In the genomic region with DNA sequence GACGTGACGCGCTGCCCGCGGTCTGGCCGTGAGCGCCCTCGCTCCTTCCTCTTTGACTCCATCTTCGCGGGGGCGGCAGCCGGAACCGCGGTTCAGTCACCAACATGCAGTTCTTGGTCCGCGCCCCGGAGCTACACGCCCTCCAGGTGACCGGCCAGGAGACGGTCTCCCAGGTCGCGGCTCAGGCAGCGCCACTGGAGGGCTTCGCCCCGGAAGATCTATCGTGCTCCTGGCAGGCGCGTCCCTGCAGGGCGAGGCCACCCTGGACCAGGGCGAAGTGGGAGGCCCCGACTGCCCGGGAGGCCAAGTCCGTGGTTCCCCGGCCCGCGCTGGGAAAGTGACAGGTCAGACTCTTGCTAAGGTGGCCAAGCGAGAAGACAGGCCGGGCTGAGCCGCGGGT, we compare ENCODE assay signal across 23 cellular contexts. TPM values are rescaled to one million over a fixed set of nuclear protein-coding genes. Genes with fewer than 3 reads are reported as not detected.
DNase-seq lines count a peak whose midpoint lies in the region; ATAC-seq, FAIRE-seq and TF ChIP-seq lines count a peak whose summit lies in the region.
"Had no signal": no experiment of that assay in that cellular context is flagged by ENCODE, and none has a peak within 500 bp of the region (broad histone marks: within the 10 kb centered on the region; RNA-seq: fewer than 3 reads in every experiment).

No MANE protein-coding gene starts in this region.

- TF ChIP-seq RAD21 in HepG2 (CRISPR knock-in tag; IDR thresholded peaks at IDR 0.05) = no peak

- no TSS peak for BruUV-seq in HepG2 (replicated peaks; lab: Mats Ljungman, UMichigan)

- H3K27ac ChIP-seq in right lobe of liver (no peak overlapping the region), HepG2 (ENCODE audit: extremely low read length, insufficient read depth, low read length) (no peak overlapping the region), RWPE1 (peak overlapping the region; percentile 56), kidney (ENCODE audit: low read depth in 2 of 2, low read length in 2 of 2) (no peak overlapping the region)
- H3K27ac ChIP-seq: PC-9, SJCRH30 had no signal

- intact Hi-C loops in right lobe of liver (cut with DNase I) = no loop called here
- intact Hi-C loops in HepG2 (cut with micrococcal nuclease; ENCODE audit: unreplicated experiment) = no loop called here
- intact Hi-C loops in kidney (cut with DNase I) = no loop called here
- intact Hi-C loops in Right ventricle myocardium inferior (cut with DNase I) = no loop called here

- H4K20me1 ChIP-seq in HepG2 (ENCODE audit: insufficient read depth, low read length) = no peaks in the 10 kb centered on the region

- ATAC-seq in right lobe of liver (no peak), HepG2 (no peak), Right ventricle myocardium inferior (no peak), HG02610 (IDR thresholded peaks at IDR 0.05; ENCODE audit: unreplicated experiment) (no peak)

- H3K9ac ChIP-seq in HepG2 (ENCODE audit: insufficient read depth, low read depth, low read length) = no peak overlapping the region
- H3K9ac ChIP-seq in kidney (ENCODE audit: low read length in 2 of 2) = no peak overlapping the region

- POLR2A ChIA-PET in HepG2 (lab: Yijun Ruan, JAX) = no interaction called here
- POLR2A ChIA-PET in RWPE1 (lab: Yijun Ruan, JAX; ENCODE audit: low non-redundant PET) = no interaction called here

- no peak for TF ChIP-seq POLR2A in right lobe of liver (IDR thresholded peaks at IDR 0.05)
- no peak for TF ChIP-seq POLR2A in HepG2 (IDR thresholded peaks at IDR 0.05; ENCODE audit: insufficient read depth in 1 of 2, low read depth in 2 of 2, low read length in 2 of 2)
- no peak for TF ChIP-seq POLR2A in H54 (IDR thresholded peaks at IDR 0.05; ENCODE audit: low read depth, low read length)

- no peak for TF ChIP-seq EP300 in HepG2 (IDR thresholded peaks at IDR 0.05; ENCODE audit: low read depth in 2 of 2, low read length in 2 of 2)
- no peak for TF ChIP-seq EP300 in HepG2 (CRISPR knock-in tag; IDR thresholded peaks at IDR 0.05; ENCODE audit: borderline replicate concordance)

- H3K4me1 ChIP-seq in right lobe of liver (no peaks in the 10 kb centered on the region), HepG2 (ENCODE audit: insufficient read depth, low read length) (no peaks in the 10 kb centered on the region), kidney (ENCODE audit: control insufficient read depth in 1 of 2, insufficient read depth in 1 of 2, low read depth in 1 of 2, low read length in 2 of 2) (no peaks in the 10 kb centered on the region)
- H3K4me1 ChIP-seq: SJCRH30 had no signal

- H3K4me2 ChIP-seq in HepG2 (ENCODE audit: low read depth, low read length) = no peak overlapping the region
- H3K4me2 ChIP-seq: PC-9 had no signal

- no peaks in the 10 kb centered on the region for H3K36me3 ChIP-seq in right lobe of liver
- H3K36me3 ChIP-seq in HepG2 (replicated peaks in 1 of 2; ENCODE audit: control insufficient read depth in 1 of 2, insufficient read depth in 2 of 2, low read length in 2 of 2) = no peaks in the 10 kb centered on the region
- H3K36me3 ChIP-seq in kidney (ENCODE audit: control insufficient read depth in 1 of 2, insufficient read depth in 2 of 2, low read length in 2 of 2) = no peaks in the 10 kb centered on the region
- H3K36me3 ChIP-seq: SJCRH30 had no signal

- H3K9me3 ChIP-seq in right lobe of liver (no peaks in the 10 kb centered on the region), HepG2 (ENCODE audit: low read length) (no peaks in the 10 kb centered on the region), kidney (ENCODE audit: control insufficient read depth in 1 of 2, low read length in 2 of 2) (peaks cover 0 to 2% of the 10 kb centered on the region in 2 donors)
- H3K9me3 ChIP-seq: SJCRH30 had no signal

- DNase-seq in right lobe of liver (peak in 2 of 3 donors; percentile 18 to 51), HepG2 (ENCODE audit: low spot score) (no peak), RWPE1 (ENCODE audit: low spot score) (no peak), kidney (peak; percentile 73), midbrain (lab: John Stamatoyannopoulos, UW) (no peak), Right ventricle myocardium inferior (ENCODE audit: missing footprints) (no peak), H54 (ENCODE audit: insufficient read length, low spot score) (no peak)
- DNase-seq: DMS53, HCEC 1CT, MM.1S, NCI-H1048, NCI-H1436 treated with DMSO at 0.1 percent for 48 hours, NCI-H1930, NCI-H226, NCI-H510A treated with DMSO at 0.1 percent for 48 hours, NCI-H748 treated with DMSO at 0.1 percent for 48 hours, PC-9, RPMI8226, SJCRH30 had no signal

- no peak for TF ChIP-seq CTCF in right lobe of liver (IDR thresholded peaks at IDR 0.05)
- no peak for TF ChIP-seq CTCF in HepG2 (CRISPR knock-in tag; IDR thresholded peaks at IDR 0.05)
- TF ChIP-seq CTCF in RWPE1 (conservative IDR thresholded peaks at IDR 0.05; ENCODE audit: low read depth) = no peak
- no peak for TF ChIP-seq CTCF in kidney (IDR thresholded peaks at IDR 0.05; ENCODE audit: borderline replicate concordance, extremely low read depth, insufficient read depth)

- no peak overlapping the region for H2AFZ ChIP-seq in HepG2 (ENCODE audit: low read length)
- H2AFZ ChIP-seq: PC-9 had no signal

- in situ Hi-C loops in HepG2 (cut with HindIII; ENCODE audit: extremely low pct_ligation_motif_present, low pct_unique_long_range_greater_than_20kb) = no loop called here

- H3K79me2 ChIP-seq in HepG2 (ENCODE audit: insufficient read depth, low read length) = no peaks in the 10 kb centered on the region

- H3K27me3 ChIP-seq in right lobe of liver (no peaks in the 10 kb centered on the region), HepG2 (ENCODE audit: control insufficient read depth in 1 of 2, insufficient read depth in 2 of 2, low read length in 2 of 2) (no peaks in the 10 kb centered on the region; a peak in 1 of 5 replicates)
- H3K27me3 ChIP-seq: SJCRH30 had no signal

- H3K4me3 ChIP-seq in right lobe of liver (no peak overlapping the region), HepG2 (replicated peaks in 1 of 3; ENCODE audit: insufficient read depth in 1 of 3, low read depth in 2 of 3, low read length in 3 of 3) (no peak overlapping the region), kidney (ENCODE audit: low read length in 2 of 2) (no peak overlapping the region)
- H3K4me3 ChIP-seq: PC-9, SJCRH30 had no signal

- WGBS in right lobe of liver (ENCODE audit: insufficient coverage, low coverage, low lambda C conversion rate, missing lambda C conversion rate) = no CpG with 5 or more reads among the region's 40 CpGs
- WGBS in HepG2 (ENCODE audit: low lambda C conversion rate) = 85% methylated on average over 39 of the region's 40 CpGs

- FAIRE-seq in HepG2 (lab: Jason Lieb, UNC) (no peak), kidney (lab: Jason Lieb, UNC) (no peak), H54 (lab: Jason Lieb, UNC) (no peak)

- CTCF ChIA-PET in HepG2 (lab: Yijun Ruan, JAX; ENCODE audit: low intra/inter-chr PET ratio, low total read pairs) (no interaction called here), RWPE1 (lab: Yijun Ruan, JAX) (no interaction called here)

RNA-seq across cellular contexts. Expression of a gene that starts 2.9 kb away (rescaled TPM):
- total RNA-seq in right lobe of liver (not detected), HepG2 (2016; rRNA removed; fragmentation: Illumina TruSeq; extraction: Trizol) (not detected in 2 replicates), kidney (not detected), Right ventricle myocardium inferior (not detected)
- not detected in 2 replicates for total RNA-seq in HepG2 (2016; cell fraction: cytosol; rRNA removed; fragmentation: Illumina TruSeq; extraction: Trizol; ENCODE audit: low read depth)
- total RNA-seq in HepG2 (2016; cell fraction: insoluble cytoplasmic fraction; rRNA removed; fragmentation: Illumina TruSeq; extraction: Trizol) = not detected in 2 replicates
- total RNA-seq in HepG2 (2016; cell fraction: membrane; rRNA removed; fragmentation: Illumina TruSeq; extraction: Trizol) = not detected in 2 replicates
- not detected in 2 replicates for total RNA-seq in HepG2 (2016; cell fraction: nucleus; rRNA removed; fragmentation: Illumina TruSeq; extraction: Trizol)
- polyA plus RNA-seq in HepG2 (2011; rRNA removed) (not detected in 2 replicates), kidney (ENCODE audit: insufficient read depth, low read depth, low replicate concordance) (not detected)
- polyA plus RNA-seq in HepG2 (2011; cell fraction: cytosol; rRNA removed) = not detected in 2 replicates
- not detected in 2 replicates for polyA plus RNA-seq in HepG2 (2011; cell fraction: nucleus; rRNA removed)
- not detected in 2 replicates for polyA plus RNA-seq in HepG2 (2012)
- polyA plus RNA-seq in HepG2 (2016; cell fraction: cytosol; fragmentation: Illumina TruSeq; extraction: Trizol; ENCODE audit: low read depth) = not detected in 2 replicates
- polyA plus RNA-seq in HepG2 (2016; cell fraction: insoluble cytoplasmic fraction; fragmentation: Illumina TruSeq; extraction: Trizol; ENCODE audit: low read depth) = not detected in 2 replicates
- not detected in 2 replicates for polyA plus RNA-seq in HepG2 (2016; cell fraction: membrane; fragmentation: Illumina TruSeq; extraction: Trizol; ENCODE audit: low read depth)
- polyA plus RNA-seq in HepG2 (2016; cell fraction: nucleus; fragmentation: Illumina TruSeq; extraction: Trizol; ENCODE audit: insufficient read depth, low read depth) = not detected in 2 replicates
- 6.2 TPM in 1 of 2 replicates, not detected in the other for polyA minus RNA-seq in HepG2 (2011; rRNA and poly(A)+ RNA removed; ENCODE audit: low replicate concordance)
- polyA minus RNA-seq in HepG2 (2011; cell fraction: cytosol; rRNA and poly(A)+ RNA removed) = not detected in 2 replicates
- 0.39 TPM in 1 of 2 replicates, not detected in the other for polyA minus RNA-seq in HepG2 (2011; cell fraction: nucleus; rRNA and poly(A)+ RNA removed)
- total RNA-seq: LHCN-M2, SJCRH30 had no signal
- polyA plus RNA-seq: CD14-positive monocyte had no signal

RNA-seq across cellular contexts. Expression of a gene that starts 32.8 kb away (rescaled TPM):
- total RNA-seq in right lobe of liver (not detected), HepG2 (2016; rRNA removed; fragmentation: Illumina TruSeq; extraction: Trizol) (not detected in 2 replicates), kidney (not detected), Right ventricle myocardium inferior (not detected)
- not detected in 2 replicates for total RNA-seq in HepG2 (2016; cell fraction: cytosol; rRNA removed; fragmentation: Illumina TruSeq; extraction: Trizol; ENCODE audit: low read depth)
- total RNA-seq in HepG2 (2016; cell fraction: insoluble cytoplasmic fraction; rRNA removed; fragmentation: Illumina TruSeq; extraction: Trizol) = not detected in 2 replicates
- not detected in 2 replicates for total RNA-seq in HepG2 (2016; cell fraction: membrane; rRNA removed; fragmentation: Illumina TruSeq; extraction: Trizol)
- not detected in 2 replicates for total RNA-seq in HepG2 (2016; cell fraction: nucleus; rRNA removed; fragmentation: Illumina TruSeq; extraction: Trizol)
- polyA plus RNA-seq in HepG2 (2011; rRNA removed) (not detected in 2 replicates), kidney (ENCODE audit: insufficient read depth, low read depth, low replicate concordance) (not detected)
- polyA plus RNA-seq in HepG2 (2011; cell fraction: cytosol; rRNA removed) = not detected in 2 replicates
- polyA plus RNA-seq in HepG2 (2011; cell fraction: nucleus; rRNA removed) = not detected in 2 replicates
- polyA plus RNA-seq in HepG2 (2012) = not detected in 2 replicates
- not detected in 2 replicates for polyA plus RNA-seq in HepG2 (2016; cell fraction: cytosol; fragmentation: Illumina TruSeq; extraction: Trizol; ENCODE audit: low read depth)
- polyA plus RNA-seq in HepG2 (2016; cell fraction: insoluble cytoplasmic fraction; fragmentation: Illumina TruSeq; extraction: Trizol; ENCODE audit: low read depth) = not detected in 2 replicates
- polyA plus RNA-seq in HepG2 (2016; cell fraction: membrane; fragmentation: Illumina TruSeq; extraction: Trizol; ENCODE audit: low read depth) = not detected in 2 replicates
- polyA plus RNA-seq in HepG2 (2016; cell fraction: nucleus; fragmentation: Illumina TruSeq; extraction: Trizol; ENCODE audit: insufficient read depth, low read depth) = not detected in 2 replicates
- not detected in 2 replicates for polyA minus RNA-seq in HepG2 (2011; rRNA and poly(A)+ RNA removed; ENCODE audit: low replicate concordance)
- not detected in 2 replicates for polyA minus RNA-seq in HepG2 (2011; cell fraction: cytosol; rRNA and poly(A)+ RNA removed)
- not detected in 2 replicates for polyA minus RNA-seq in HepG2 (2011; cell fraction: nucleus; rRNA and poly(A)+ RNA removed)
- total RNA-seq: HT1080, LHCN-M2, PC-9, SJCRH30 had no signal
- polyA plus RNA-seq: CD14-positive monocyte had no signal

Comparison
In these comparisons a context has a peak if more than half of its experiments do, and no peak if none do; other contexts are left out.
1. DNase-seq: peak in right lobe of liver (2 of 3) and kidney (single experiment); none in HepG2 (single experiment), RWPE1 (single experiment), midbrain (single experiment), Right ventricle myocardium inferior (single experiment) and H54 (single experiment).